19 cellular contexts compared by ENCODE assay signal in genomic region chr5:4411664-4412063, GRCh38.
DNase-seq lines count a peak whose midpoint lies in the region; ATAC-seq, FAIRE-seq and TF ChIP-seq lines count a peak whose summit lies in the region.
"Had no signal": no experiment of that assay in that cellular context is flagged by ENCODE, and none has a peak within 500 bp of the region (broad histone marks: within the 10 kb centered on the region; RNA-seq: fewer than 3 reads in every experiment).

No MANE protein-coding gene starts in this region.

- WGBS in testis, 2 donors: 79 to 81% methylated on average over 8 of the region's 8 CpGs

- CTCF ChIA-PET in WTC11 (lab: Charles Lee): interaction anchor here (0.5 to 1.1 kb wide), 8 partner anchors 10 to 1907 kb away, joined by 3 to 7 read pairs (median 3); no protein-coding TSS in a partner anchor

- H3K27ac ChIP-seq in KOPT-K1 (ENCODE audit: low read depth, low read length, poor library complexity, severe bottlenecking) (peak overlapping the region; percentile 99), testis (no peak overlapping the region)
- H3K27ac ChIP-seq: 22Rv1, BLaER1 had no signal

- POLR2A ChIA-PET in WTC11 (lab: Charles Lee): interaction anchor here (0.7 kb wide), 1 partner anchor 14 kb away, joined by 3 read pairs; no protein-coding TSS in a partner anchor

- peak; percentile 16 for DNase-seq in DMS53 (lab: John Stamatoyannopoulos, UW)
- no peak for DNase-seq in DMS53 treated with DMSO at 0.1 percent for 48 hours (lab: John Stamatoyannopoulos, UW; ENCODE audit: unreplicated experiment)
- no peak for DNase-seq in WTC11 (ENCODE audit: low spot score)
- DNase-seq in mesothelial cell of epicardium (ENCODE audit: low spot score in 2 of 2, unreplicated experiment in 2 of 2): no peak
- no peak for DNase-seq in GM19239 (ENCODE audit: insufficient read length, low spot score)
- no peak for DNase-seq in testis
- DNase-seq: AML-193; Caco-2; CD8-positive, alpha-beta memory T cell; DMS79; GF-D8; GOT3; IMR-90; KBM-7 had no signal

- ATAC-seq in WTC11: peak; percentile 80
- no peak for ATAC-seq in GM21529 (IDR thresholded peaks at IDR 0.05; ENCODE audit: unreplicated experiment)
- ATAC-seq: HCT116 had no signal

- no peaks in the 10 kb centered on the region for H3K27me3 ChIP-seq in testis
- H3K27me3 ChIP-seq: BLaER1 had no signal

- H3K36me3 Mint-ChIP-seq in WTC11 (no peaks in the 10 kb centered on the region), mesothelial cell of epicardium (no peaks in the 10 kb centered on the region)
- H3K36me3 Mint-ChIP-seq: CD8-positive, alpha-beta memory T cell had no signal

- no peaks in the 10 kb centered on the region for H3K36me3 ChIP-seq in KOPT-K1 (ENCODE audit: insufficient read depth, low read length)
- no peaks in the 10 kb centered on the region for H3K36me3 ChIP-seq in testis (ENCODE audit: low read depth, missing control alignments)
- H3K36me3 ChIP-seq: BLaER1 had no signal

- intact Hi-C loops in testis (cut with DNase I; ENCODE audit: low total_unique reads): no loop called here

- TF ChIP-seq CTCF in WTC11 (IDR thresholded peaks at IDR 0.05) (no peak), mesothelial cell of epicardium (IDR thresholded peaks at IDR 0.05; ENCODE audit: unreplicated experiment) (peak; percentile 9), testis (IDR thresholded peaks at IDR 0.05) (no peak)

- H3K27me3 Mint-ChIP-seq in WTC11 (ENCODE audit: low read depth) (no peaks in the 10 kb centered on the region), mesothelial cell of epicardium (ENCODE audit: low read depth) (peaks cover 9% of the 10 kb centered on the region)
- H3K27me3 Mint-ChIP-seq: CD8-positive, alpha-beta memory T cell had no signal

- no peak overlapping the region for H3K27ac Mint-ChIP-seq in WTC11
- H3K27ac Mint-ChIP-seq in mesothelial cell of epicardium: no peak overlapping the region
- H3K27ac Mint-ChIP-seq: CD8-positive, alpha-beta memory T cell had no signal

- H3K9me3 Mint-ChIP-seq in WTC11 (no peaks in the 10 kb centered on the region), mesothelial cell of epicardium (no peaks in the 10 kb centered on the region)

- H3K4me1 Mint-ChIP-seq in WTC11 (peaks cover 15% of the 10 kb centered on the region), mesothelial cell of epicardium (peaks cover 32% of the 10 kb centered on the region)
- H3K4me1 Mint-ChIP-seq: CD8-positive, alpha-beta memory T cell had no signal

- H3K4me1 ChIP-seq in testis: no peaks in the 10 kb centered on the region
- H3K4me1 ChIP-seq: BLaER1, Caco-2 had no signal

- no peaks in the 10 kb centered on the region for H3K9me3 ChIP-seq in KOPT-K1 (ENCODE audit: insufficient read depth, low read length, poor library complexity, severe bottlenecking)
- H3K9me3 ChIP-seq in testis: no peaks in the 10 kb centered on the region
- H3K9me3 ChIP-seq: BLaER1, Caco-2 had no signal

- no peak overlapping the region for H3K4me3 ChIP-seq in testis
- H3K4me3 ChIP-seq: BLaER1 had no signal

- no peak for TF ChIP-seq POLR2A in testis (IDR thresholded peaks at IDR 0.05)

- no peak for FAIRE-seq in GM19239 (lab: Jason Lieb, UNC)

- no peak overlapping the region for H3K4me3 Mint-ChIP-seq in WTC11
- no peak overlapping the region for H3K4me3 Mint-ChIP-seq in mesothelial cell of epicardium
- H3K4me3 Mint-ChIP-seq: CD8-positive, alpha-beta memory T cell had no signal

TF ChIP-seq in WTC11, 78 proteins besides CTCF, POLR2A, EP300 and RAD21 (continues in another document):
- TF ChIP-seq SOX15 (CRISPR knock-in tag; IDR thresholded peaks at IDR 0.05) (no peak), MAX (CRISPR knock-in tag; IDR thresholded peaks at IDR 0.05) (no peak), OVOL2 (CRISPR knock-in tag; IDR thresholded peaks at IDR 0.05; ENCODE audit: borderline replicate concordance) (no peak), ZSCAN18 (CRISPR knock-in tag; IDR thresholded peaks at IDR 0.05) (no peak), USF1 (CRISPR knock-in tag; IDR thresholded peaks at IDR 0.05) (no peak), CREB1 (CRISPR knock-in tag; IDR thresholded peaks at IDR 0.05) (no peak), NR1H2 (CRISPR knock-in tag; IDR thresholded peaks at IDR 0.05) (no peak), JAZF1 (CRISPR knock-in tag; IDR thresholded peaks at IDR 0.05) (no peak), ZNF532 (CRISPR knock-in tag; IDR thresholded peaks at IDR 0.05; ENCODE audit: borderline replicate concordance) (no peak), EMX1 (CRISPR knock-in tag; IDR thresholded peaks at IDR 0.05) (no peak), HMGXB4 (CRISPR knock-in tag; IDR thresholded peaks at IDR 0.05) (no peak)
